Comparison of ENCODE assay signal across 17 cellular contexts in the genomic region with DNA sequence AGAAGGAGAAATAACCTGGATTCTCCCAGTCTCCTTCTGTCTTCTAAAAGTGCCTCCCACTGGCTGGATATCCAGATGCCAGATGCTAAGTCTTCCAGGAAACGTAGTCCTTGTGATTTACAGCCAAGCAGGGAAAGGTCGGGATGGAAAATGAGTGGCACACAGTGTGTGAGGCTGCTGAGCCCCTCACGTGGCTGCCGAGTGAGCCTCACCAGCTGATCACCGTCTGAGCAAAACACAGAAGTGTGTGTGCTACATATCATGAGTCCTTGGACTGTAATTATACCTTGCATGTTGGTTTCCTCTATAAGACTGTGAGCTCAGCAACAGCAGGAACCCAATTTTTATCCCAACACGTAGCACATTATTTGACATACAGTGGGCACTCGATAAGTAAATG. TPM values are rescaled to one million over a fixed set of nuclear protein-coding genes. Genes with fewer than 3 reads are reported as not detected.
DNase-seq lines count a peak whose midpoint lies in the region; ATAC-seq and TF ChIP-seq lines count a peak whose summit lies in the region.
"Had no signal": no experiment of that assay in that cellular context is flagged by ENCODE, and none has a peak within 500 bp of the region (broad histone marks: within the 10 kb centered on the region; RNA-seq: fewer than 3 reads in every experiment).

No MANE protein-coding gene starts in this region.

- ATAC-seq in thoracic aorta (ENCODE audit: insufficient number of reproducible peaks, low FRiP score, low read depth), result no peak
- ATAC-seq in HG03159 (IDR thresholded peaks at IDR 0.05; ENCODE audit: unreplicated experiment), result no peak
- ATAC-seq: HepG2 had no signal

- peak overlapping the region; percentile 31 for H3K4me3 ChIP-seq in coronary artery
- no peak overlapping the region for H3K4me3 ChIP-seq in left ventricle myocardium inferior
- peak overlapping the region; percentile 2 for H3K4me3 ChIP-seq in thoracic aorta
- H3K4me3 ChIP-seq: HAP-1, PC-9, SJSA1 had no signal

- H3K36me3 ChIP-seq in left ventricle myocardium inferior (no peaks in the 10 kb centered on the region), thoracic aorta (no peaks in the 10 kb centered on the region)
- H3K36me3 ChIP-seq: HAP-1, SJSA1 had no signal

- intact Hi-C loops in left ventricle myocardium inferior (cut with micrococcal nuclease), result loop anchor here (10.0 kb wide), 1 partner anchor 73 kb away; no protein-coding TSS in a partner anchor

- in situ Hi-C loops in ACHN (cut with HindIII; ENCODE audit: low pct_ligation_motif_present, low pct_unique_long_range_greater_than_20kb, low sequenced_read_pairs), result no loop called here

- no peaks in the 10 kb centered on the region for H3K9me3 ChIP-seq in left ventricle myocardium inferior (replicated peaks)
- no peaks in the 10 kb centered on the region for H3K9me3 ChIP-seq in thoracic aorta
- H3K9me3 ChIP-seq: HAP-1, SJSA1 had no signal

- DNase-seq in DMS 273 (lab: John Stamatoyannopoulos, UW; ENCODE audit: unreplicated experiment) (peak; percentile 53), DMS 273 treated with DMSO at 0.1 percent for 48 hours (lab: John Stamatoyannopoulos, UW) (no peak), coronary artery (ENCODE audit: low spot score) (no peak), left ventricle myocardium inferior (no peak), thoracic aorta (ENCODE audit: low spot score) (no peak), ACHN (no peak), substantia nigra (lab: John Stamatoyannopoulos, UW) (no peak)
- DNase-seq: GF-D8, KG1, NCI-H1694 treated with DMSO at 0.1 percent for 48 hours, PC-9 had no signal

- peak overlapping the region; percentile 32 to 66 for H3K27ac ChIP-seq in coronary artery
- H3K27ac ChIP-seq in left ventricle myocardium inferior (replicated peaks), result peak overlapping the region; percentile 64
- H3K27ac ChIP-seq in thoracic aorta, result peak overlapping the region; percentile 19 to 30
- H3K27ac ChIP-seq in substantia nigra (ENCODE audit: low read depth, low read length, poor library complexity, severe bottlenecking), result no peak overlapping the region
- H3K27ac ChIP-seq: 22Rv1, PC-9, SJSA1 had no signal

- H3K27me3 ChIP-seq in left ventricle myocardium inferior (ENCODE audit: low read depth) (no peaks in the 10 kb centered on the region), thoracic aorta (replicated peaks; ENCODE audit: insufficient read depth) (no peaks in the 10 kb centered on the region)
- H3K27me3 ChIP-seq: SJSA1 had no signal

- TF ChIP-seq CTCF in coronary artery (IDR thresholded peaks at IDR 0.05), result no peak
- TF ChIP-seq CTCF in left ventricle myocardium inferior (IDR thresholded peaks at IDR 0.05; ENCODE audit: borderline replicate concordance), result no peak
- TF ChIP-seq CTCF in thoracic aorta (IDR thresholded peaks at IDR 0.05), result no peak

- H3K4me1 ChIP-seq in left ventricle myocardium inferior (peaks cover 89% of the 10 kb centered on the region), thoracic aorta (ENCODE audit: control insufficient read depth in 1 of 2, low read depth in 2 of 2) (peaks cover 7 to 80% of the 10 kb centered on the region in 2 donors)

RNA-seq across cellular contexts. Expression of a gene that starts 15.1 kb away (rescaled TPM):
- total RNA-seq in left ventricle myocardium inferior (51.4 TPM), thoracic aorta (100 to 1,000 TPM in 1 of 2 donors, 10 to 100 TPM in 1; 99.0 to 115 TPM)
- total RNA-seq: B cell, HepG2 had no signal
